In the genomic region with DNA sequence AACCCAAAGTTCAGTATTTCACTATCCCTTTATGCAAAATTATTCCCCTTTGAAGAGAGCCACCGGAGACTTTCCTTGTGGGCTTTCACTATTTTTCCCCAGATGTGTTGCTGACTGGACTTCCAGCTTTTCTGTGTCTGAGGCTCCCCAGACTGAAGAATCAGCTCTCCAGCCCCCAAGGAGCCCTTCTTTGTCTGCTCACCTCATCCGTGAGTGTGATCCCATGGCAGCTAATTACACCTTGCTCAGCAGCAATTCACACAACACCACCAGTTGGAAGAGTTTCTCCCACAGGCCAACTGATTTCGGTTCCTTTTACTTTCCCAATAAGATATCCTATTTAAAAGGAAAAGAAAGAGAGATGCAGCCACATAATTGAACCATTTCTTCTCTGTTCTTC, we compare ENCODE assay signal across 29 cellular contexts.
"Had no signal": no experiment of that assay in that cellular context is flagged by ENCODE, and none has a peak within 500 bp of the region (broad histone marks: within the 10 kb centered on the region; RNA-seq: fewer than 3 reads in every experiment).

No MANE protein-coding gene starts in this region.

- H3K9me3 Mint-ChIP-seq: activated CD4-positive, alpha-beta memory T cell treated with anti-CD3 and anti-CD28 coated beads, Interleukin-2, amount 10 ng/mL, durations not matched to agents 7 days and 5 days; activated naive CD4-positive, alpha-beta T cell treated with anti-CD3 and anti-CD28 coated beads, Interleukin-2, amount 50 U/mL, for 24 hours; activated naive CD8-positive, alpha-beta T cell treated with anti-CD3 and anti-CD28 coated beads, Interleukin-2, amount 10 ng/mL, durations not matched to agents 7 days and 5 days; activated T-cell treated with anti-CD3 and anti-CD28 coated beads, Interleukin-2, amount 50 U/mL, for 24 hours; activated T-helper 2 cell treated with anti-CD3 and anti-CD28 coated beads, Interferon-gamma antibody, Interleukin-2, Interleukin-4, amounts not matched to agents 10 μg/mL and 5 μg/mL and 100 μg/mL, durations not matched to agents 14 hours and 24 hours and 36 hours had no signal

- H3K27ac Mint-ChIP-seq: activated CD4-positive, alpha-beta memory T cell treated with anti-CD3 and anti-CD28 coated beads, Interleukin-2, amount 10 ng/mL, durations not matched to agents 7 days and 5 days; activated naive CD4-positive, alpha-beta T cell treated with anti-CD3 and anti-CD28 coated beads, Interleukin-2, amount 50 U/mL, for 24 hours; activated naive CD8-positive, alpha-beta T cell treated with anti-CD3 and anti-CD28 coated beads, Interleukin-2, amount 10 ng/mL, durations not matched to agents 7 days and 5 days; activated T-cell treated with anti-CD3 and anti-CD28 coated beads, Interleukin-2, amount 50 U/mL, for 24 hours; activated T-helper 2 cell treated with anti-CD3 and anti-CD28 coated beads, Interferon-gamma antibody, Interleukin-2, Interleukin-4, amounts not matched to agents 10 μg/mL and 5 μg/mL and 100 μg/mL, durations not matched to agents 14 hours and 24 hours and 36 hours had no signal

- H3K4me3 Mint-ChIP-seq: activated CD4-positive, alpha-beta memory T cell treated with anti-CD3 and anti-CD28 coated beads, Interleukin-2, amount 10 ng/mL, durations not matched to agents 7 days and 5 days; activated naive CD4-positive, alpha-beta T cell treated with anti-CD3 and anti-CD28 coated beads, Interleukin-2, amount 50 U/mL, for 24 hours; activated naive CD8-positive, alpha-beta T cell treated with anti-CD3 and anti-CD28 coated beads, Interleukin-2, amount 10 ng/mL, durations not matched to agents 7 days and 5 days; activated T-cell treated with anti-CD3 and anti-CD28 coated beads, Interleukin-2, amount 50 U/mL, for 24 hours had no signal

- ATAC-seq: K562, Panc1 had no signal

- DNase-seq: activated CD4-positive, alpha-beta memory T cell treated with anti-CD3 and anti-CD28 coated beads, Interleukin-2, amount 10 ng/mL, durations not matched to agents 7 days and 5 days; activated CD4-positive, alpha-beta T cell treated with anti-CD3 and anti-CD28 coated beads for 1 hour; activated CD4-positive, alpha-beta T cell treated with anti-CD3 and anti-CD28 coated beads for 48 hours; activated CD4-positive, CD25-positive, alpha-beta regulatory T cell; activated CD8-positive, alpha-beta memory T cell treated with anti-CD3 and anti-CD28 coated beads for 24 hours; activated gamma-delta T cell; activated naive CD4-positive, alpha-beta T cell treated with Interleukin-2 at 50 U/mL for 16 hours; activated naive CD8-positive, alpha-beta T cell treated with anti-CD3 and anti-CD28 coated beads, Interleukin-2, amount 10 ng/mL, durations not matched to agents 7 days and 5 days; activated T-cell treated with anti-CD3 and anti-CD28 coated beads, Interleukin-2, amount 50 U/mL, for 24 hours; amygdala; NCI-H1105; NCI-H1417 treated with DMSO at 0.1 percent for 48 hours; NCI-H1694 treated with DMSO at 0.1 percent for 48 hours; NCI-H2029; NCI-H2171 treated with DMSO at 0.1 percent for 48 hours; NCI-H345; NCI-H526; NCI-H774; SHP77; SJCRH30; T1000; WERI-Rb-1 had no signal

- H3K27me3 Mint-ChIP-seq: activated CD4-positive, alpha-beta memory T cell treated with anti-CD3 and anti-CD28 coated beads, Interleukin-2, amount 10 ng/mL, durations not matched to agents 7 days and 5 days had no signal

- H3K4me1 ChIP-seq: ascending aorta, breast epithelium had no signal

- H3K4me3 ChIP-seq: ascending aorta, breast epithelium, K562, SJCRH30, SK-N-MC had no signal

- H3K27me3 ChIP-seq: ascending aorta, breast epithelium, SJCRH30 had no signal

- H3K36me3 ChIP-seq: ascending aorta, breast epithelium, SJCRH30, WERI-Rb-1 had no signal

- H3K27ac ChIP-seq: ascending aorta, breast epithelium, SJCRH30, SK-N-MC, WERI-Rb-1 had no signal

- H3K36me3 Mint-ChIP-seq: activated naive CD4-positive, alpha-beta T cell treated with anti-CD3 and anti-CD28 coated beads, Interleukin-2, amount 50 U/mL, for 24 hours; activated naive CD8-positive, alpha-beta T cell treated with anti-CD3 and anti-CD28 coated beads, Interleukin-2, amount 10 ng/mL, durations not matched to agents 7 days and 5 days had no signal

- H3K9me3 ChIP-seq: ascending aorta, breast epithelium, SJCRH30 had no signal

- H3K4me1 Mint-ChIP-seq: activated CD4-positive, alpha-beta memory T cell treated with anti-CD3 and anti-CD28 coated beads, Interleukin-2, amount 10 ng/mL, durations not matched to agents 7 days and 5 days; activated naive CD4-positive, alpha-beta T cell treated with anti-CD3 and anti-CD28 coated beads, Interleukin-2, amount 50 U/mL, for 24 hours had no signal
